ENCODE assay signal across 17 cellular contexts in genomic region chr1:182565537-182565936, GRCh38. TPM values are rescaled to one million over a fixed set of nuclear protein-coding genes. Genes with fewer than 3 reads are reported as not detected.
DNase-seq lines count a peak whose midpoint lies in the region; ATAC-seq, FAIRE-seq and TF ChIP-seq lines count a peak whose summit lies in the region.
"Had no signal": no experiment of that assay in that cellular context is flagged by ENCODE, and none has a peak within 500 bp of the region (broad histone marks: within the 10 kb centered on the region; RNA-seq: fewer than 3 reads in every experiment).

No MANE protein-coding gene starts in this region.

- no peak overlapping the region for H3K4me3 ChIP-seq in A549
- H3K4me3 ChIP-seq: BLaER1 treated with 17β-estradiol and CSF1 and Interleukin-3, amounts not matched to agents 10 nM and 100 nM had no signal

- H3K9me3 ChIP-seq in A549, result no peaks in the 10 kb centered on the region

- TF ChIP-seq RAD21 in A549 (conservative IDR thresholded peaks at IDR 0.05 in 1 of 2, IDR thresholded peaks at IDR 0.05 in 1 of 2), result no peak

- FAIRE-seq in A549 (lab: Jason Lieb, UNC) (no peak), GM12892 (lab: Jason Lieb, UNC) (peak; percentile 30)

- no peak overlapping the region for H3K27ac ChIP-seq in A549
- H3K27ac ChIP-seq: BLaER1 treated with 17β-estradiol and CSF1 and Interleukin-3, amounts not matched to agents 10 nM and 100 nM had no signal

- WGBS in A549 (ENCODE audit: missing lambda C conversion rate), result 45% methylated on average over 3 of the region's 3 CpGs

- no peaks in the 10 kb centered on the region for H3K4me1 ChIP-seq in A549

- TF ChIP-seq POLR2A in A549 (IDR thresholded peaks at IDR 0.05; ENCODE audit: low read length), result no peak
- TF ChIP-seq POLR2A in GM12892 (IDR thresholded peaks at IDR 0.05; ENCODE audit: low read depth, low read length), result no peak

- no peak for TF ChIP-seq CTCF in A549 (IDR thresholded peaks at IDR 0.05)

- TF ChIP-seq EP300 in A549 (IDR thresholded peaks at IDR 0.05), result no peak

- CTCF ChIA-PET in A549 (lab: Yijun Ruan, JAX), result interaction anchor here (1.1 kb wide), 1 partner anchor 30 kb away, joined by 4 read pairs; no protein-coding TSS in a partner anchor

- POLR2A ChIA-PET in A549 (lab: Yijun Ruan, JAX), result no interaction called here

- no peak for DNase-seq in A549 (ENCODE audit: low read depth in 1 of 2, low spot score in 1 of 2)
- no peak for DNase-seq in GM12892 (ENCODE audit: insufficient read length)
- peak; percentile 9 for DNase-seq in amniotic epithelial cell (ENCODE audit: low read depth)
- peak; percentile 46 for DNase-seq in foreskin melanocyte
- no peak for DNase-seq in effector CD8-positive, alpha-beta T cell (lab: John Stamatoyannopoulos, UW)
- DNase-seq in hepatic stellate cell (ENCODE audit: low spot score), result no peak
- DNase-seq: 8988T; ACHN; CD4-positive, CD25-positive, alpha-beta regulatory T cell; DMS153; DMS79 treated with DMSO at 0.1 percent for 48 hours; EL; GOT3; H9; IMR-90 had no signal

- H3K4me2 ChIP-seq in A549, result no peak overlapping the region
- H3K4me2 ChIP-seq: BLaER1 treated with 17β-estradiol and CSF1 and Interleukin-3, amounts not matched to agents 10 nM and 100 nM had no signal

- ATAC-seq in A549, result no peak
- ATAC-seq in GM19463 (IDR thresholded peaks at IDR 0.05; ENCODE audit: unreplicated experiment), result no peak

TF ChIP-seq in A549, 52 proteins besides CTCF, POLR2A, EP300 and RAD21:
- TF ChIP-seq ESRRA (IDR thresholded peaks at IDR 0.05; ENCODE audit: borderline replicate concordance, low read length) (no peak), FOSL2 (IDR thresholded peaks at IDR 0.05) (no peak), FOSL2 (CRISPR knock-in tag; IDR thresholded peaks at IDR 0.05) (peak; percentile 23; the same call in 1 of the 2 replicates), TFCP2L1 (CRISPR knock-in tag; IDR thresholded peaks at IDR 0.05) (no peak), ZC3H11A (IDR thresholded peaks at IDR 0.05) (no peak)
- TF ChIP-seq, protein P1, sequence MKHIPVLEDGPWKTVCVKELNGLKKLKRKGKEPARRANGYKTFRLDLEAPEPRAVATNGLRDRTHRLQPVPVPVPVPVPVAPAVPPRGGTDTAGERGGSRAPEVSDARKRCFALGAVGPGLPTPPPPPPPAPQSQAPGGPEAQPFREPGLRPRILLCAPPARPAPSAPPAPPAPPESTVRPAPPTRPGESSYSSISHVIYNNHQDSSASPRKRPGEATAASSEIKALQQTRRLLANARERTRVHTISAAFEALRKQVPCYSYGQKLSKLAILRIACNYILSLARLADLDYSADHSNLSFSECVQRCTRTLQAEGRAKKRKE (CRISPR knock-in tag; IDR thresholded peaks at IDR 0.05; ENCODE audit: low read depth), result no peak

RNA-seq across cellular contexts. Expression of gene RNASEL, which starts 23.5 kb away (rescaled TPM):
- 4.1 and 4.6 TPM in 2 replicates for polyA plus RNA-seq in A549 (2011; rRNA removed)
- 0.65 and 0.67 TPM in 2 replicates for polyA plus RNA-seq in A549 (2012; cell fraction: cytosol; rRNA removed)
- 0.68 and 1.1 TPM in 2 replicates for polyA plus RNA-seq in A549 (2012; cell fraction: nucleus; rRNA removed)
- polyA plus RNA-seq in A549 (2017; fragmentation: RNase III; extraction: RNeasy Plus Mini Kit Qiagen cat#74134 plus additional on column Dnase treatment), result 1.7 to 1.9 TPM (median 1.9 TPM) in 3 replicates
- 1.9 and 3.4 TPM in 2 replicates for polyA minus RNA-seq in A549 (2011; rRNA and poly(A)+ RNA removed)
- 5.6 TPM for polyA plus RNA-seq in GM12892 (2012; ENCODE audit: missing spikeins)

RNA-seq across cellular contexts. Expression of gene RGS16, which starts 38.7 kb away (rescaled TPM):
- 0.30 and 0.45 TPM in 2 replicates for polyA plus RNA-seq in A549 (2011; rRNA removed)
- 0.21 and 0.25 TPM in 2 replicates for polyA plus RNA-seq in A549 (2012; cell fraction: cytosol; rRNA removed)
- 0.28 and 0.33 TPM in 2 replicates for polyA plus RNA-seq in A549 (2012; cell fraction: nucleus; rRNA removed)
- polyA plus RNA-seq in A549 (2017; fragmentation: RNase III; extraction: RNeasy Plus Mini Kit Qiagen cat#74134 plus additional on column Dnase treatment), result 0.13 to 0.15 TPM (median 0.13 TPM) in 3 replicates
- polyA minus RNA-seq in A549 (2011; rRNA and poly(A)+ RNA removed), result 0.37 and 0.39 TPM in 2 replicates
- 41.1 TPM for polyA plus RNA-seq in GM12892 (2012; ENCODE audit: missing spikeins)

Comparison
In these comparisons a context has a peak if more than half of its experiments do, and no peak if none do; other contexts are left out.
1. DNase-seq: peak in amniotic epithelial cell (single experiment) and foreskin melanocyte (single experiment); none in A549 (0 of 2), GM12892 (single experiment), effector CD8-positive, alpha-beta T cell (single experiment) and hepatic stellate cell (single experiment).